In genomic region chr3:152296382-152296781, GRCh38 we compare ENCODE assay signal across 14 cellular contexts. TPM values are rescaled to one million over a fixed set of nuclear protein-coding genes. Genes with fewer than 3 reads are reported as not detected.
DNase-seq lines count a peak whose midpoint lies in the region; ATAC-seq and TF ChIP-seq lines count a peak whose summit lies in the region.
"Had no signal": no experiment of that assay in that cellular context is flagged by ENCODE, and none has a peak within 500 bp of the region (broad histone marks: within the 10 kb centered on the region; RNA-seq: fewer than 3 reads in every experiment).

No MANE protein-coding gene starts in this region.

- H3K27me3 ChIP-seq in SU-DHL-6 (ENCODE audit: low read length), result no peaks in the 10 kb centered on the region
- H3K27me3 ChIP-seq in duodenal mucosa (ENCODE audit: control insufficient read depth in 1 of 2, insufficient read depth in 2 of 2, low read length in 2 of 2), result no peaks in the 10 kb centered on the region

- peaks cover 35% of the 10 kb centered on the region for H3K36me3 Mint-ChIP-seq in activated CD4-positive, alpha-beta T cell treated with anti-CD3 and anti-CD28 coated beads, Interleukin-2, amount 10 ng/mL, durations not matched to agents 24 days and 14 days (ENCODE audit: low read depth)
- H3K36me3 Mint-ChIP-seq in stimulated activated effector memory CD8-positive, alpha-beta T cell treated with anti-CD3 and anti-CD28 coated beads, Interleukin-12 subunit alpha, Interleukin-12 subunit beta, amount 100 ng/mL, for 72 hours, result peaks cover 72% of the 10 kb centered on the region

- H3K4me3 ChIP-seq in SU-DHL-6 (ENCODE audit: insufficient read depth, low read length, poor library complexity, severe bottlenecking) (no peak overlapping the region), duodenal mucosa (ENCODE audit: low read depth in 1 of 2, low read length in 2 of 2) (peak overlapping the region; percentile 0 to 28)
- H3K4me3 ChIP-seq: A549 had no signal

- peaks cover 30% of the 10 kb centered on the region for H3K36me3 ChIP-seq in SU-DHL-6 (ENCODE audit: low read length)
- H3K36me3 ChIP-seq in duodenal mucosa (ENCODE audit: control insufficient read depth in 1 of 2, insufficient read depth in 2 of 2, low read length in 2 of 2), result peaks cover 0 to 10% of the 10 kb centered on the region in 2 donors

- peaks cover 100% of the 10 kb centered on the region for H3K79me2 ChIP-seq in SU-DHL-6 (ENCODE audit: insufficient read depth, low read length)

- peak overlapping the region; percentile 10 for H3K4me3 Mint-ChIP-seq in activated CD4-positive, alpha-beta T cell treated with anti-CD3 and anti-CD28 coated beads, Interleukin-2, amount 10 ng/mL, durations not matched to agents 24 days and 14 days
- peak overlapping the region; percentile 31 for H3K4me3 Mint-ChIP-seq in stimulated activated effector memory CD8-positive, alpha-beta T cell treated with anti-CD3 and anti-CD28 coated beads, Interleukin-12 subunit alpha, Interleukin-12 subunit beta, amount 100 ng/mL, for 72 hours

- no peak overlapping the region for H2AFZ ChIP-seq in SU-DHL-6 (ENCODE audit: low read depth, low read length, severe bottlenecking)

- H3K9me2 ChIP-seq in SU-DHL-6 (replicated peaks; ENCODE audit: insufficient read depth, low read length), result no peaks in the 10 kb centered on the region

- H3K9me3 ChIP-seq in SU-DHL-6 (ENCODE audit: insufficient read depth, low read length) (no peaks in the 10 kb centered on the region), duodenal mucosa (ENCODE audit: control insufficient read depth in 1 of 2, low read length in 2 of 2) (no peaks in the 10 kb centered on the region)
- H3K9me3 ChIP-seq: A549 had no signal

- H3K4me1 ChIP-seq in duodenal mucosa (ENCODE audit: control insufficient read depth in 1 of 2, insufficient read depth in 2 of 2, low read length in 2 of 2), result peaks cover 55 to 57% of the 10 kb centered on the region in 2 donors

- H3K9ac ChIP-seq in SU-DHL-6 (ENCODE audit: low read length) (no peak overlapping the region; the same call in 1 of the 2 replicates), duodenal mucosa (ENCODE audit: low read depth in 1 of 2, low read length in 2 of 2) (no peak overlapping the region)

- H4K20me1 ChIP-seq in SU-DHL-6 (ENCODE audit: low read depth, low read length), result peaks cover 41% of the 10 kb centered on the region; the same call in 1 of the 2 replicates

- TF ChIP-seq CTCF in SU-DHL-6 (IDR thresholded peaks at IDR 0.05; ENCODE audit: insufficient read depth, low read length, poor library complexity, severe bottlenecking), result no peak

- H3K27me3 Mint-ChIP-seq in activated CD4-positive, alpha-beta T cell treated with anti-CD3 and anti-CD28 coated beads, Interleukin-2, amount 10 ng/mL, durations not matched to agents 24 days and 14 days, result no peaks in the 10 kb centered on the region

- H3K9me3 Mint-ChIP-seq in activated CD4-positive, alpha-beta T cell treated with anti-CD3 and anti-CD28 coated beads, Interleukin-2, amount 10 ng/mL, durations not matched to agents 24 days and 14 days, result no peaks in the 10 kb centered on the region
- H3K9me3 Mint-ChIP-seq in stimulated activated effector memory CD8-positive, alpha-beta T cell treated with anti-CD3 and anti-CD28 coated beads, Interleukin-12 subunit alpha, Interleukin-12 subunit beta, amount 100 ng/mL, for 72 hours, result no peaks in the 10 kb centered on the region
- H3K9me3 Mint-ChIP-seq: neural crest cell had no signal

- H3K27ac Mint-ChIP-seq in activated CD4-positive, alpha-beta T cell treated with anti-CD3 and anti-CD28 coated beads, Interleukin-2, amount 10 ng/mL, durations not matched to agents 24 days and 14 days, result peak overlapping the region; percentile 59
- peak overlapping the region; percentile 68 for H3K27ac Mint-ChIP-seq in stimulated activated effector memory CD8-positive, alpha-beta T cell treated with anti-CD3 and anti-CD28 coated beads, Interleukin-12 subunit alpha, Interleukin-12 subunit beta, amount 100 ng/mL, for 72 hours

- intact Hi-C loops in activated CD4-positive, alpha-beta T cell treated with anti-CD3 and anti-CD28 coated beads, Interleukin-2, amount 10 ng/mL, durations not matched to agents 24 days and 14 days (cut with micrococcal nuclease), result loop anchor here (5.0 kb wide), 1 partner anchor 36 kb away; no protein-coding TSS in a partner anchor

- H3K4me1 Mint-ChIP-seq in activated CD4-positive, alpha-beta T cell treated with anti-CD3 and anti-CD28 coated beads, Interleukin-2, amount 10 ng/mL, durations not matched to agents 24 days and 14 days, result peaks cover 61% of the 10 kb centered on the region
- peaks cover 62% of the 10 kb centered on the region for H3K4me1 Mint-ChIP-seq in stimulated activated effector memory CD8-positive, alpha-beta T cell treated with anti-CD3 and anti-CD28 coated beads, Interleukin-12 subunit alpha, Interleukin-12 subunit beta, amount 100 ng/mL, for 72 hours

- no peak for ATAC-seq in stimulated activated effector memory CD8-positive, alpha-beta T cell treated with anti-CD3 and anti-CD28 coated beads, Interleukin-12 subunit alpha, Interleukin-12 subunit beta, amount 100 ng/mL, for 72 hours
- ATAC-seq in GM21825 (IDR thresholded peaks at IDR 0.05; ENCODE audit: unreplicated experiment), result no peak
- ATAC-seq in GM18517 (IDR thresholded peaks at IDR 0.05; ENCODE audit: unreplicated experiment), result no peak
- ATAC-seq: A549, esophagus mucosa had no signal

- H3F3A ChIP-seq in SU-DHL-6 (ENCODE audit: insufficient read depth), result peaks cover 42% of the 10 kb centered on the region

- peak overlapping the region; percentile 28 for H3K4me2 ChIP-seq in SU-DHL-6 (ENCODE audit: low read depth, low read length, poor library complexity, severe bottlenecking)

- H3K27ac ChIP-seq in SU-DHL-6 (ENCODE audit: low read depth, low read length) (peak overlapping the region; percentile 7; the same call in 1 of the 2 replicates), duodenal mucosa (ENCODE audit: low read depth, low read length) (no peak overlapping the region)
- H3K27ac ChIP-seq: A549 had no signal

- no peak for DNase-seq in activated CD4-positive, alpha-beta T cell treated with anti-CD3 and anti-CD28 coated beads, Interleukin-2, amount 10 ng/mL, durations not matched to agents 24 days and 14 days
- DNase-seq in activated CD4-positive, alpha-beta T cell treated with anti-CD3 and anti-CD28 coated beads for 48 hours, result no peak
- no peak for DNase-seq in stimulated activated effector memory CD8-positive, alpha-beta T cell treated with anti-CD3 and anti-CD28 coated beads, Interleukin-12 subunit alpha, Interleukin-12 subunit beta, amount 100 ng/mL, for 72 hours (ENCODE audit: low spot score in 2 of 2)
- DNase-seq in SIG-M5 treated with dmso at 0.1 percent for 504 hours (lab: John Stamatoyannopoulos, UW; ENCODE audit: unreplicated experiment), result no peak
- DNase-seq: activated CD4-positive, alpha-beta T cell treated with anti-CD3 and anti-CD28 coated beads for 4 hours; NCI-H1048; NCI-H226 had no signal

RNA-seq across cellular contexts. Expression of gene MBNL1, which starts 27.7 kb away (rescaled TPM):
- 296 and 298 TPM in 2 replicates for total RNA-seq in activated CD4-positive, alpha-beta T cell treated with anti-CD3 and anti-CD28 coated beads, Interleukin-2, amount 10 ng/mL, durations not matched to agents 24 days and 14 days
